In the genomic region with DNA sequence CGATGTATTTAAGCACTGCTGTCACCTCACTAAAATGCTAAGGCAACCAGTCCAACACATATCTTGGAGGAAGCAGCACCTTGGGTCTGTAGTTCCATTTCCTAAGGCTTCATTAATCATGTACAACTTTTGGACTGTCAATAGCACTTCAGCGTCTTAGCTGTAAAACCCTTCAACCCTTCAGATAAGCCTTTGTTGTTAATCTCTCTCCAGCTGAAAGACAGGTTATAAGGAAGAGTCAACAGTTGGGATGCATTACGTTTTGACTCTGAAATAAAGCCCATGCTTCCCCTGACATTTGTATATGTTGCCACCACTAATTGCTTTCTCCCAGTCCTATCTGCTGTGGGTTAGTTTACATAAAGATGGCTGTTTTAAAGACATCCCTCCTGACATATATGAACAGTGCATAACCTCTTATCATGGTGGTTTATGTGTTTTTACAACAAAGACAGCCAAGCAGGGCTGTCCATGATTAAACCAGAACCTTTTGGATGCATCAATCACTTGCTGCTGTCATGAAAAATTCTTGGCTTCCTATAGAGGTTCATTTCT, we compare ENCODE assay signal across 25 cellular contexts.
"Had no signal": no experiment of that assay in that cellular context is flagged by ENCODE, and none has a peak within 500 bp of the region (broad histone marks: within the 10 kb centered on the region; RNA-seq: fewer than 3 reads in every experiment).

No MANE protein-coding gene starts in this region.

- H3K4me3 Mint-ChIP-seq: activated naive CD4-positive, alpha-beta T cell treated with anti-CD3 and anti-CD28 coated beads, Interleukin-2, amount 50 U/mL, for 24 hours; brain; naive thymus-derived CD8-positive, alpha-beta T cell; type B pancreatic cell had no signal

- H3K4me1 ChIP-seq: left lung, psoas muscle, spleen had no signal

- H3K36me3 ChIP-seq: heart right ventricle, left lung, neutrophil, ovary, right atrium auricular region, spleen, thoracic aorta had no signal

- H3K27ac Mint-ChIP-seq: activated naive CD4-positive, alpha-beta T cell treated with anti-CD3 and anti-CD28 coated beads, Interleukin-2, amount 50 U/mL, for 24 hours; brain; naive thymus-derived CD8-positive, alpha-beta T cell; type B pancreatic cell had no signal

- H3K27me3 Mint-ChIP-seq: activated naive CD4-positive, alpha-beta T cell treated with anti-CD3 and anti-CD28 coated beads, Interleukin-2, amount 50 U/mL, for 24 hours; brain; type B pancreatic cell had no signal

- H3K4me3 ChIP-seq: heart right ventricle, left lung, lung, ovary, psoas muscle, right atrium auricular region, spleen, thoracic aorta had no signal

- H3K9me3 ChIP-seq: heart right ventricle, left lung, neutrophil, ovary, psoas muscle, right atrium auricular region, spleen, thoracic aorta had no signal

- H3K4me1 Mint-ChIP-seq: activated naive CD4-positive, alpha-beta T cell treated with anti-CD3 and anti-CD28 coated beads, Interleukin-2, amount 50 U/mL, for 24 hours had no signal

- FAIRE-seq: kidney had no signal

- H3K36me3 Mint-ChIP-seq: naive thymus-derived CD8-positive, alpha-beta T cell had no signal

- H3K9me3 Mint-ChIP-seq: activated naive CD4-positive, alpha-beta T cell treated with anti-CD3 and anti-CD28 coated beads, Interleukin-2, amount 50 U/mL, for 24 hours; brain; naive thymus-derived CD8-positive, alpha-beta T cell had no signal

- DNase-seq: activated gamma-delta T cell treated with Interleukin-2 at 50 U/mL for 16 hours; activated T-cell treated with anti-CD3 and anti-CD28 coated beads, Interleukin-2, amount 50 U/mL, for 1 hour; aorta; caudate nucleus; dermis blood vessel endothelial cell; effector CD8-positive, alpha-beta T cell; erythroblast; foreskin fibroblast; heart right ventricle; kidney; left lung; naive thymus-derived CD8-positive, alpha-beta T cell; ovary; psoas muscle; spleen; stimulated activated CD4-positive, alpha-beta T cell treated with anti-CD3 and anti-CD28 coated beads, Interleukin-4, amount 100 ng/mL, for 24 hours; stimulated activated naive CD4-positive, alpha-beta T cell treated with Interleukin-2 at 50 U/mL for 16 hours; T-helper 9 cell had no signal

- ATAC-seq: heart right ventricle; left lung; naive thymus-derived CD8-positive, alpha-beta T cell; psoas muscle had no signal

- H3K27ac ChIP-seq: heart right ventricle, left lung, neutrophil, ovary, psoas muscle, right atrium auricular region, spleen, thoracic aorta had no signal

- H3K27me3 ChIP-seq: heart right ventricle, left lung, ovary, right atrium auricular region, spleen had no signal
